16 cellular contexts compared by ENCODE assay signal in genomic region chr9:120779227-120779626, GRCh38. TPM values are rescaled to one million over a fixed set of nuclear protein-coding genes. Genes with fewer than 3 reads are reported as not detected.
DNase-seq lines count a peak whose midpoint lies in the region; ATAC-seq and TF ChIP-seq lines count a peak whose summit lies in the region.
"Had no signal": no experiment of that assay in that cellular context is flagged by ENCODE, and none has a peak within 500 bp of the region (broad histone marks: within the 10 kb centered on the region; RNA-seq: fewer than 3 reads in every experiment).

No MANE protein-coding gene starts in this region.

- H3K4me3 ChIP-seq in right lobe of liver = peak overlapping the region in 1 of 3 donors; percentile 7
- H3K4me3 ChIP-seq in body of pancreas = no peak overlapping the region
- no peak overlapping the region for H3K4me3 ChIP-seq in neural progenitor cell
- H3K4me3 ChIP-seq: BLaER1 treated with 17β-estradiol and CSF1 and Interleukin-3, amounts not matched to agents 10 nM and 100 nM; K562 had no signal

- intact Hi-C loops in right lobe of liver (cut with DNase I) = no loop called here
- intact Hi-C loops in body of pancreas (cut with DNase I) = no loop called here

- H3K27ac Mint-ChIP-seq in activated T-cell treated with anti-CD3 and anti-CD28 coated beads, Interleukin-2, amount 50 U/mL, for 72 hours = peak overlapping the region; percentile 46
- no peak overlapping the region for H3K27ac Mint-ChIP-seq in neural progenitor cell

- TF ChIP-seq POLR2A in right lobe of liver (IDR thresholded peaks at IDR 0.05) (no peak), body of pancreas (IDR thresholded peaks at IDR 0.05) (no peak)

- H3K36me3 ChIP-seq in right lobe of liver (peaks cover 0 to 32% (median 2%) of the 10 kb centered on the region in 4 donors), body of pancreas (replicated peaks in 1 of 2; ENCODE audit: insufficient read depth in 1 of 2, low read depth in 2 of 2) (peaks cover 0 to 13% of the 10 kb centered on the region in 2 donors), neural progenitor cell (peaks cover 3% of the 10 kb centered on the region)

- no peaks in the 10 kb centered on the region for H3K9me3 ChIP-seq in right lobe of liver
- no peaks in the 10 kb centered on the region for H3K9me3 ChIP-seq in body of pancreas
- no peaks in the 10 kb centered on the region for H3K9me3 ChIP-seq in neural progenitor cell (ENCODE audit: low read depth)
- H3K9me3 ChIP-seq: BLaER1 treated with 17β-estradiol and CSF1 and Interleukin-3, amounts not matched to agents 10 nM and 100 nM had no signal

- H3K4me1 Mint-ChIP-seq in activated T-cell treated with anti-CD3 and anti-CD28 coated beads, Interleukin-2, amount 50 U/mL, for 72 hours (ENCODE audit: low read depth) = peaks cover 21% of the 10 kb centered on the region
- H3K4me1 Mint-ChIP-seq in neural progenitor cell = no peaks in the 10 kb centered on the region

- no peak overlapping the region for H3K9ac ChIP-seq in neural progenitor cell
- H3K9ac ChIP-seq: BLaER1 treated with 17β-estradiol and CSF1 and Interleukin-3, amounts not matched to agents 10 nM and 100 nM had no signal

- H3K27me3 ChIP-seq in right lobe of liver (no peaks in the 10 kb centered on the region), body of pancreas (no peaks in the 10 kb centered on the region), neural progenitor cell (no peaks in the 10 kb centered on the region)
- H3K27me3 ChIP-seq: BLaER1 treated with 17β-estradiol and CSF1 and Interleukin-3, amounts not matched to agents 10 nM and 100 nM had no signal

- no peaks in the 10 kb centered on the region for H3F3A ChIP-seq in neural progenitor cell (ENCODE audit: low read depth)

- no peaks in the 10 kb centered on the region for H3K27me3 Mint-ChIP-seq in activated T-cell treated with anti-CD3 and anti-CD28 coated beads, Interleukin-2, amount 50 U/mL, for 72 hours (ENCODE audit: low read depth)
- H3K27me3 Mint-ChIP-seq in neural progenitor cell (ENCODE audit: insufficient read depth, low read depth) = no peaks in the 10 kb centered on the region

- peaks cover 55% of the 10 kb centered on the region for H3K79me2 ChIP-seq in neural progenitor cell (ENCODE audit: low read depth)

- ATAC-seq in activated T-cell treated with anti-CD3 and anti-CD28 coated beads, Interleukin-2, amount 50 U/mL, for 72 hours (replicated peaks in 1 of 2) = peak in 1 of 2 donors; percentile 58
- ATAC-seq in right lobe of liver (no peak), body of pancreas (no peak)
- ATAC-seq: K562 had no signal

- H3K36me3 Mint-ChIP-seq in activated T-cell treated with anti-CD3 and anti-CD28 coated beads, Interleukin-2, amount 50 U/mL, for 72 hours (ENCODE audit: insufficient read depth in 2 of 2) = peaks cover 12 to 31% of the 10 kb centered on the region in 2 donors
- H3K36me3 Mint-ChIP-seq in neural progenitor cell = peaks cover 25% of the 10 kb centered on the region

- no peak overlapping the region for H3K4me3 Mint-ChIP-seq in activated T-cell treated with anti-CD3 and anti-CD28 coated beads, Interleukin-2, amount 50 U/mL, for 72 hours
- no peak overlapping the region for H3K4me3 Mint-ChIP-seq in neural progenitor cell

- no peak overlapping the region for H3K4me2 ChIP-seq in neural progenitor cell
- H3K4me2 ChIP-seq: BLaER1 treated with 17β-estradiol and CSF1 and Interleukin-3, amounts not matched to agents 10 nM and 100 nM had no signal

- TF ChIP-seq CTCF in VCaP (conservative IDR thresholded peaks at IDR 0.05) (no peak), right lobe of liver (IDR thresholded peaks at IDR 0.05) (no peak), body of pancreas (IDR thresholded peaks at IDR 0.05) (no peak), neural progenitor cell (IDR thresholded peaks at IDR 0.05) (no peak)

- DNase-seq in activated T-cell treated with anti-CD3 and anti-CD28 coated beads, Interleukin-2, amount 50 U/mL, for 72 hours = no peak
- DNase-seq in activated T-cell treated with anti-CD3 and anti-CD28 coated beads for 4 hours (no peak), right lobe of liver (no peak), D341Med (ENCODE audit: low spot score) (no peak), body of pancreas (no peak), neural progenitor cell (ENCODE audit: low spot score) (no peak)
- DNase-seq: DMS79; NCI-H1105; NCI-H1694; NCI-H2081 treated with DMSO at 0.1 percent for 48 hours; NCI-H748 treated with DMSO at 0.1 percent for 48 hours; NK-92 treated with Interleukin-12 subunit alpha and Interleukin-12 subunit beta, amount 100 ng/mL, for 24 hours; Right ventricle myocardium superior had no signal

- H3K9me3 Mint-ChIP-seq in activated T-cell treated with anti-CD3 and anti-CD28 coated beads, Interleukin-2, amount 50 U/mL, for 72 hours = no peaks in the 10 kb centered on the region
- H3K9me3 Mint-ChIP-seq in neural progenitor cell = no peaks in the 10 kb centered on the region

- peaks cover 10% of the 10 kb centered on the region for H4K20me1 ChIP-seq in neural progenitor cell (ENCODE audit: low read depth)

- peaks cover 0 to 58% (median 25%) of the 10 kb centered on the region in 4 donors for H3K4me1 ChIP-seq in right lobe of liver
- H3K4me1 ChIP-seq in body of pancreas = peaks cover 18% of the 10 kb centered on the region
- no peaks in the 10 kb centered on the region for H3K4me1 ChIP-seq in neural progenitor cell
- H3K4me1 ChIP-seq: BLaER1 treated with 17β-estradiol and CSF1 and Interleukin-3, amounts not matched to agents 10 nM and 100 nM had no signal

- H3K27ac ChIP-seq in VCaP (peak overlapping the region; percentile 7; the same call in 1 of the 2 replicates), right lobe of liver (peak overlapping the region in 2 of 3 donors; percentile 59 to 88), body of pancreas (peak overlapping the region in 2 of 4 donors; percentile 45 to 50), neural progenitor cell (no peak overlapping the region)
- H3K27ac ChIP-seq: BLaER1 treated with 17β-estradiol and CSF1 and Interleukin-3, amounts not matched to agents 10 nM and 100 nM had no signal

- H2AFZ ChIP-seq in neural progenitor cell (replicated peaks) = no peak overlapping the region

RNA-seq across cellular contexts. Expression of gene FBXW2, which starts 14.0 kb away (rescaled TPM):
- total RNA-seq in activated T-cell treated with anti-CD3 and anti-CD28 coated beads, Interleukin-2, amount 50 U/mL, for 72 hours = 10 to 100 TPM; 72.6 to 78.5 TPM
- 10 to 100 TPM; 26.5 to 42.5 (median 35.6) TPM for total RNA-seq in right lobe of liver
- 10 to 100 TPM; 16.6 to 19.1 TPM for total RNA-seq in body of pancreas
- total RNA-seq in neural progenitor cell (ENCODE audit: low replicate concordance) = 31.0 and 32.7 TPM in 2 replicates
